ENCODE assay signal across 1 cellular context in genomic region chr7:192701-193536, GRCh38.
TF ChIP-seq lines count a peak whose summit lies in the region.

No MANE protein-coding gene starts in this region.

TF ChIP-seq in HepG2, 621 proteins besides CTCF, POLR2A, EP300 and RAD21 (continued from another document):
- TF ChIP-seq, protein P1, sequence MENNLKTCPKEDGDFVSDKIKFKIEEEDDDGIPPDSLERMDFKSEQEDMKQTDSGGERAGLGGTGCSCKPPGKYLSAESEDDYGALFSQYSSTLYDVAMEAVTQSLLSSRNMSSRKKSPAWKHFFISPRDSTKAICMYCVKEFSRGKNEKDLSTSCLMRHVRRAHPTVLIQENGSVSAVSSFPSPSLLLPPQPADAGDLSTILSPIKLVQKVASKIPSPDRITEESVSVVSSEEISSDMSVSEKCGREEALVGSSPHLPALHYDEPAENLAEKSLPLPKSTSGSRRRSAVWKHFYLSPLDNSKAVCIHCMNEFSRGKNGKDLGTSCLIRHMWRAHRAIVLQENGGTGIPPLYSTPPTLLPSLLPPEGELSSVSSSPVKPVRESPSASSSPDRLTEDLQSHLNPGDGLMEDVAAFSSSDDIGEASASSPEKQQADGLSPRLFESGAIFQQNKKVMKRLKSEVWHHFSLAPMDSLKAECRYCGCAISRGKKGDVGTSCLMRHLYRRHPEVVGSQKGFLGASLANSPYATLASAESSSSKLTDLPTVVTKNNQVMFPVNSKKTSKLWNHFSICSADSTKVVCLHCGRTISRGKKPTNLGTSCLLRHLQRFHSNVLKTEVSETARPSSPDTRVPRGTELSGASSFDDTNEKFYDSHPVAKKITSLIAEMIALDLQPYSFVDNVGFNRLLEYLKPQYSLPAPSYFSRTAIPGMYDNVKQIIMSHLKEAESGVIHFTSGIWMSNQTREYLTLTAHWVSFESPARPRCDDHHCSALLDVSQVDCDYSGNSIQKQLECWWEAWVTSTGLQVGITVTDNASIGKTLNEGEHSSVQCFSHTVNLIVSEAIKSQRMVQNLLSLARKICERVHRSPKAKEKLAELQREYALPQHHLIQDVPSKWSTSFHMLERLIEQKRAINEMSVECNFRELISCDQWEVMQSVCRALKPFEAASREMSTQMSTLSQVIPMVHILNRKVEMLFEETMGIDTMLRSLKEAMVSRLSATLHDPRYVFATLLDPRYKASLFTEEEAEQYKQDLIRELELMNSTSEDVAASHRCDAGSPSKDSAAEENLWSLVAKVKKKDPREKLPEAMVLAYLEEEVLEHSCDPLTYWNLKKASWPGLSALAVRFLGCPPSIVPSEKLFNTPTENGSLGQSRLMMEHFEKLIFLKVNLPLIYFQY (CRISPR knock-in tag; IDR thresholded peaks at IDR 0.05; ENCODE audit: borderline replicate concordance) = no peak
- TF ChIP-seq TGIF2 (CRISPR knock-in tag; IDR thresholded peaks at IDR 0.05) (no peak), KLF12 (CRISPR knock-in tag; IDR thresholded peaks at IDR 0.05; ENCODE audit: borderline replicate concordance) (no peak), PAF1 (CRISPR knock-in tag; IDR thresholded peaks at IDR 0.05) (no peak), ZNF496 (CRISPR knock-in tag; IDR thresholded peaks at IDR 0.05; ENCODE audit: insufficient replicate concordance) (no peak), POLR2AphosphoS5 (IDR thresholded peaks at IDR 0.05; ENCODE audit: low read depth, low read length) (no peak), ZMYM4 (CRISPR knock-in tag; IDR thresholded peaks at IDR 0.05) (peak; percentile 0; the same call in 1 of the 2 replicates), BORCS8-MEF2B (CRISPR knock-in tag; IDR thresholded peaks at IDR 0.05) (no peak), ZBTB7A (CRISPR knock-in tag; IDR thresholded peaks at IDR 0.05) (no peak), KLF6 (CRISPR knock-in tag; IDR thresholded peaks at IDR 0.05) (no peak), CENPX (CRISPR knock-in tag; IDR thresholded peaks at IDR 0.05) (no peak), ZFP36 (IDR thresholded peaks at IDR 0.05; ENCODE audit: borderline replicate concordance, low read depth, low read length, partially characterized antibody) (no peak), SALL1 (CRISPR knock-in tag; IDR thresholded peaks at IDR 0.05) (peak; percentile 57), HNRNPLL (IDR thresholded peaks at IDR 0.05; ENCODE audit: low read depth, low read length, poor library complexity, severe bottlenecking) (no peak), ZFP36L1 (CRISPR knock-in tag; IDR thresholded peaks at IDR 0.05) (no peak), ZNF263 (CRISPR knock-in tag; IDR thresholded peaks at IDR 0.05) (0 out of 2 replicates have a peak, but pooled peaks have one; percentile 20), NFKB2 (CRISPR knock-in tag; IDR thresholded peaks at IDR 0.05; ENCODE audit: borderline replicate concordance) (no peak), TRIM22 (IDR thresholded peaks at IDR 0.05) (no peak), ZEB1 (IDR thresholded peaks at IDR 0.05; ENCODE audit: insufficient replicate concordance, low read depth) (no peak), ZNF713 (CRISPR knock-in tag; IDR thresholded peaks at IDR 0.05) (no peak), FLYWCH1 (CRISPR knock-in tag; IDR thresholded peaks at IDR 0.05) (no peak), ZNF563 (CRISPR knock-in tag; IDR thresholded peaks at IDR 0.05) (no peak), ARNT (IDR thresholded peaks at IDR 0.05) (no peak), ZNF841 (CRISPR knock-in tag; IDR thresholded peaks at IDR 0.05; ENCODE audit: borderline replicate concordance) (no peak), ZNF629 (CRISPR knock-in tag; conservative IDR thresholded peaks at IDR 0.05) (no peak), PRDM15 (CRISPR knock-in tag; IDR thresholded peaks at IDR 0.05) (no peak), TEAD3 (CRISPR knock-in tag; optimal IDR thresholded peaks at IDR 0.05; ENCODE audit: borderline replicate concordance) (no peak)
- TF ChIP-seq, protein P2, sequence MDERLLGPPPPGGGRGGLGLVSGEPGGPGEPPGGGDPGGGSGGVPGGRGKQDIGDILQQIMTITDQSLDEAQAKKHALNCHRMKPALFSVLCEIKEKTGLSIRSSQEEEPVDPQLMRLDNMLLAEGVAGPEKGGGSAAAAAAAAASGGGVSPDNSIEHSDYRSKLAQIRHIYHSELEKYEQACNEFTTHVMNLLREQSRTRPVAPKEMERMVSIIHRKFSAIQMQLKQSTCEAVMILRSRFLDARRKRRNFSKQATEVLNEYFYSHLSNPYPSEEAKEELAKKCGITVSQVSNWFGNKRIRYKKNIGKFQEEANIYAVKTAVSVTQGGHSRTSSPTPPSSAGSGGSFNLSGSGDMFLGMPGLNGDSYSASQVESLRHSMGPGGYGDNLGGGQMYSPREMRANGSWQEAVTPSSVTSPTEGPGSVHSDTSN (CRISPR knock-in tag; IDR thresholded peaks at IDR 0.05) = no peak
- TF ChIP-seq, protein P3, sequence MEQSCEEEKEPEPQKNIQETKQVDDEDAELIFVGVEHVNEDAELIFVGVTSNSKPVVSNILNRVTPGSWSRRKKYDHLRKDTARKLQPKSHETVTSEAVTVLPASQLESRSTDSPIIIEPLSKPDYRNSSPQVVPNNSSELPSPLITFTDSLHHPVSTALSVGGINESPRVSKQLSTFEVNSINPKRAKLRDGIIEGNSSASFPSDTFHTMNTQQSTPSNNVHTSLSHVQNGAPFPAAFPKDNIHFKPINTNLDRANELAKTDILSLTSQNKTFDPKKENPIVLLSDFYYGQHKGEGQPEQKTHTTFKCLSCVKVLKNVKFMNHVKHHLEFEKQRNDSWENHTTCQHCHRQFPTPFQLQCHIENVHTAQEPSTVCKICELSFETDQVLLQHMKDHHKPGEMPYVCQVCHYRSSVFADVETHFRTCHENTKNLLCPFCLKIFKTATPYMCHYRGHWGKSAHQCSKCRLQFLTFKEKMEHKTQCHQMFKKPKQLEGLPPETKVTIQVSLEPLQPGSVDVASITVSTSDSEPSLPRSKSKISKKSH (CRISPR knock-in tag; IDR thresholded peaks at IDR 0.05; ENCODE audit: borderline replicate concordance) = no peak
TF ChIP-seq in HepG2: peak in this region for 33.
